ENCODE assay signal across 26 cellular contexts in genomic region chr9:31243386-31243785, GRCh38.
"Had no signal": no experiment of that assay in that cellular context is flagged by ENCODE, and none has a peak within 500 bp of the region (broad histone marks: within the 10 kb centered on the region; RNA-seq: fewer than 3 reads in every experiment).

No MANE protein-coding gene starts in this region.

- H3K27me3 ChIP-seq: brain microvascular endothelial cell had no signal

- H3K27ac Mint-ChIP-seq: activated CD4-positive, alpha-beta T cell treated with anti-CD3 and anti-CD28 coated beads, Interleukin-2, amount 10 ng/mL, durations not matched to agents 24 days and 14 days; activated CD8-positive, alpha-beta T cell treated with anti-CD3 and anti-CD28 coated beads for 36 hours; activated naive CD8-positive, alpha-beta T cell treated with anti-CD3 and anti-CD28 coated beads for 36 hours; activated T-cell treated with anti-CD3 and anti-CD28 coated beads, Interleukin-2, amount 50 U/mL, for 72 hours; activated T-helper 17 cell treated with anti-CD3 and anti-CD28 coated beads, Interleukin-2, amount 50 U/mL, for 72 hours had no signal

- H3K4me2 ChIP-seq: KMS-11, PC-9 had no signal

- H3K9me3 Mint-ChIP-seq: activated CD4-positive, alpha-beta T cell treated with anti-CD3 and anti-CD28 coated beads, Interleukin-2, amount 10 ng/mL, durations not matched to agents 24 days and 14 days; activated CD8-positive, alpha-beta T cell treated with anti-CD3 and anti-CD28 coated beads for 36 hours; activated naive CD8-positive, alpha-beta T cell treated with anti-CD3 and anti-CD28 coated beads for 36 hours; activated T-helper 17 cell treated with anti-CD3 and anti-CD28 coated beads, Interleukin-2, amount 50 U/mL, for 72 hours had no signal

- H2AFZ ChIP-seq: PC-9 had no signal

- ATAC-seq: activated CD8-positive, alpha-beta T cell treated with anti-CD3 and anti-CD28 coated beads for 36 hours; activated T-cell treated with anti-CD3 and anti-CD28 coated beads, Interleukin-2, amount 50 U/mL, for 72 hours; activated T-helper 17 cell treated with anti-CD3 and anti-CD28 coated beads, Interleukin-2, amount 50 U/mL, for 72 hours had no signal

- H3K36me3 Mint-ChIP-seq: activated naive CD8-positive, alpha-beta T cell treated with anti-CD3 and anti-CD28 coated beads for 36 hours had no signal

- H3K36me3 ChIP-seq: brain microvascular endothelial cell had no signal

- H3K4me3 Mint-ChIP-seq: activated CD4-positive, alpha-beta T cell treated with anti-CD3 and anti-CD28 coated beads, Interleukin-2, amount 10 ng/mL, durations not matched to agents 24 days and 14 days; activated CD8-positive, alpha-beta T cell treated with anti-CD3 and anti-CD28 coated beads for 36 hours; activated naive CD8-positive, alpha-beta T cell treated with anti-CD3 and anti-CD28 coated beads for 36 hours; activated T-cell treated with anti-CD3 and anti-CD28 coated beads, Interleukin-2, amount 50 U/mL, for 72 hours; activated T-helper 17 cell treated with anti-CD3 and anti-CD28 coated beads, Interleukin-2, amount 50 U/mL, for 72 hours had no signal

- H3K4me3 ChIP-seq: PC-9, SK-N-MC had no signal

- DNase-seq: activated CD4-positive, alpha-beta T cell treated with anti-CD3 and anti-CD28 coated beads, Interleukin-2, amount 10 ng/mL, durations not matched to agents 24 days and 14 days; activated CD4-positive, alpha-beta T cell treated with anti-CD3 and anti-CD28 coated beads, Interleukin-2, amount 50 U/mL, for 4 hours; activated CD8-positive, alpha-beta T cell treated with anti-CD3 and anti-CD28 coated beads for 36 hours; activated effector memory CD4-positive, alpha-beta T cell treated with anti-CD3 and anti-CD28 coated beads, Interleukin-2, amount 50 U/mL, for 16 hours; activated naive CD4-positive, alpha-beta T cell; activated naive CD4-positive, alpha-beta T cell treated with anti-CD3 and anti-CD28 coated beads, Interleukin-2, amount 50 U/mL, for 16 hours; activated naive CD8-positive, alpha-beta T cell treated with anti-CD3 and anti-CD28 coated beads for 36 hours; activated T-cell treated with anti-CD3 and anti-CD28 coated beads, Interleukin-2, amount 50 U/mL, for 1 hour; activated T-cell treated with anti-CD3 and anti-CD28 coated beads, Interleukin-2, amount 50 U/mL, for 72 hours; brain microvascular endothelial cell; NCI-H1092 treated with DMSO at 0.1 percent for 48 hours; NCI-H1417; NCI-H187; NCI-H2029 treated with DMSO at 0.1 percent for 48 hours; NCI-H2107; NCI-H2171; NCI-H510A; NCI-H526; NCI-H748 treated with DMSO at 0.1 percent for 48 hours; NK-92 treated with Interleukin-12 subunit alpha and Interleukin-12 subunit beta, amount 100 ng/mL, for 24 hours; PC-9; Right ventricle myocardium superior; T1000 had no signal

- H3K4me1 Mint-ChIP-seq: activated CD4-positive, alpha-beta T cell treated with anti-CD3 and anti-CD28 coated beads, Interleukin-2, amount 10 ng/mL, durations not matched to agents 24 days and 14 days; activated naive CD8-positive, alpha-beta T cell treated with anti-CD3 and anti-CD28 coated beads for 36 hours; activated T-helper 17 cell treated with anti-CD3 and anti-CD28 coated beads, Interleukin-2, amount 50 U/mL, for 72 hours had no signal

- H3K27me3 Mint-ChIP-seq: activated CD4-positive, alpha-beta T cell treated with anti-CD3 and anti-CD28 coated beads, Interleukin-2, amount 10 ng/mL, durations not matched to agents 24 days and 14 days; activated CD8-positive, alpha-beta T cell treated with anti-CD3 and anti-CD28 coated beads for 36 hours; activated naive CD8-positive, alpha-beta T cell treated with anti-CD3 and anti-CD28 coated beads for 36 hours; activated T-helper 17 cell treated with anti-CD3 and anti-CD28 coated beads, Interleukin-2, amount 50 U/mL, for 72 hours had no signal

- H3K27ac ChIP-seq: brain microvascular endothelial cell, KMS-11, PC-9, SK-N-MC had no signal

- H3K9ac ChIP-seq: KMS-11 had no signal
